Comparison of ENCODE assay signal across 8 cellular contexts in genomic region chr1:31787786-31788137, GRCh38. TPM values are rescaled to one million over a fixed set of nuclear protein-coding genes. Genes with fewer than 3 reads are reported as not detected.
DNase-seq lines count a peak whose midpoint lies in the region; ATAC-seq, FAIRE-seq and TF ChIP-seq lines count a peak whose summit lies in the region.

No MANE protein-coding gene starts in this region.

- dilution Hi-C loops in keratinocyte (cut with MboI; ENCODE audit: extremely low pct_ligation_motif_present, low sequenced_read_pairs), result no loop called here

- no peaks in the 10 kb centered on the region for H3K9me1 ChIP-seq in keratinocyte (ENCODE audit: control insufficient read depth, extremely low read depth, insufficient read depth, low read length)

- TF ChIP-seq CTCF in keratinocyte (optimal IDR thresholded peaks at IDR 0.05 in 1 of 3, IDR thresholded peaks at IDR 0.05 in 1 of 3, conservative IDR thresholded peaks at IDR 0.05 in 1 of 3; ENCODE audit: extremely low read depth in 1 of 3, insufficient read depth in 2 of 3, low read length in 3 of 3), result no peak
- TF ChIP-seq CTCF in thyroid gland (IDR thresholded peaks at IDR 0.05), result no peak

- WGBS in thyroid gland, 2 donors, result 64 to 69% methylated on average over 1 of the region's 1 CpG

- H3K4me1 Mint-ChIP-seq in activated naive CD4-positive, alpha-beta T cell treated with anti-CD3 and anti-CD28 coated beads for 36 hours (ENCODE audit: low read depth), result peaks cover 6% of the 10 kb centered on the region
- H3K4me1 Mint-ChIP-seq in activated naive CD8-positive, alpha-beta T cell treated with anti-CD3 and anti-CD28 coated beads for 36 hours, result peaks cover 8% of the 10 kb centered on the region

- no peaks in the 10 kb centered on the region for H3K27me3 ChIP-seq in keratinocyte (ENCODE audit: control insufficient read depth, extremely low read depth, insufficient read depth, low read length)
- no peaks in the 10 kb centered on the region for H3K27me3 ChIP-seq in thyroid gland

- H3K4me2 ChIP-seq in keratinocyte (ENCODE audit: control insufficient read depth, extremely low read depth, insufficient read depth, low read depth, low read length), result peak overlapping the region; percentile 99

- peak overlapping the region; percentile 45 for H2AFZ ChIP-seq in keratinocyte (ENCODE audit: control insufficient read depth, low read length)

- DNase-seq in activated naive CD4-positive, alpha-beta T cell treated with anti-CD3 and anti-CD28 coated beads for 36 hours, result no peak
- no peak for DNase-seq in activated naive CD4-positive, alpha-beta T cell (lab: John Stamatoyannopoulos, UW)
- DNase-seq in activated naive CD8-positive, alpha-beta T cell treated with anti-CD3 and anti-CD28 coated beads for 36 hours, result no peak
- DNase-seq in keratinocyte (ENCODE audit: low read depth, low spot score) (no peak), thyroid gland (no peak), dermis blood vessel endothelial cell (no peak), T1000 (lab: John Stamatoyannopoulos, UW) (no peak)

- H4K20me1 ChIP-seq in keratinocyte (ENCODE audit: control insufficient read depth, extremely low read depth, insufficient read depth, low read length), result no peaks in the 10 kb centered on the region

- FAIRE-seq in keratinocyte (lab: Jason Lieb, UNC), result peak; percentile 83

- no peaks in the 10 kb centered on the region for H3K9me3 ChIP-seq in keratinocyte (ENCODE audit: control insufficient read depth, low read depth, low read length)
- H3K9me3 ChIP-seq in thyroid gland, result no peaks in the 10 kb centered on the region

- H3K9me3 Mint-ChIP-seq in activated naive CD4-positive, alpha-beta T cell treated with anti-CD3 and anti-CD28 coated beads for 36 hours, result no peaks in the 10 kb centered on the region
- no peaks in the 10 kb centered on the region for H3K9me3 Mint-ChIP-seq in activated naive CD8-positive, alpha-beta T cell treated with anti-CD3 and anti-CD28 coated beads for 36 hours

- ATAC-seq in HG03280 (IDR thresholded peaks at IDR 0.05; ENCODE audit: unreplicated experiment), result no peak

- H3K36me3 ChIP-seq in keratinocyte (ENCODE audit: control insufficient read depth in 2 of 2, extremely low read depth in 1 of 2, insufficient read depth in 2 of 2, low read length in 2 of 2) (no peaks in the 10 kb centered on the region), thyroid gland (no peaks in the 10 kb centered on the region)

- H3K9ac ChIP-seq in keratinocyte (ENCODE audit: control insufficient read depth, extremely low read depth, insufficient read depth, low read length), result no peak overlapping the region

- CTCF ChIA-PET in activated naive CD4-positive, alpha-beta T cell treated with anti-CD3 and anti-CD28 coated beads for 36 hours (lab: Charles Lee), result interaction anchor here (1.2 to 2.8 kb wide), 5 partner anchors 21 to 147 kb away, joined by 3 to 31 read pairs (median 5); no protein-coding TSS in a partner anchor

- peak overlapping the region; percentile 57 for H3K27ac Mint-ChIP-seq in activated naive CD4-positive, alpha-beta T cell treated with anti-CD3 and anti-CD28 coated beads for 36 hours
- H3K27ac Mint-ChIP-seq in activated naive CD8-positive, alpha-beta T cell treated with anti-CD3 and anti-CD28 coated beads for 36 hours, result peak overlapping the region; percentile 75

- no peaks in the 10 kb centered on the region for H3K79me2 ChIP-seq in keratinocyte (ENCODE audit: control insufficient read depth, insufficient read depth, low read length)

- H3K27ac ChIP-seq in keratinocyte (ENCODE audit: control insufficient read depth, insufficient read depth, low read length) (no peak overlapping the region), thyroid gland (peak overlapping the region; percentile 15 to 75 (median 64))

- H3K4me3 Mint-ChIP-seq in activated naive CD4-positive, alpha-beta T cell treated with anti-CD3 and anti-CD28 coated beads for 36 hours, result peak overlapping the region; percentile 81
- H3K4me3 Mint-ChIP-seq in activated naive CD8-positive, alpha-beta T cell treated with anti-CD3 and anti-CD28 coated beads for 36 hours, result peak overlapping the region; percentile 83

- TF ChIP-seq POLR2A in thyroid gland (IDR thresholded peaks at IDR 0.05), result no peak

- no peaks in the 10 kb centered on the region for H3K27me3 Mint-ChIP-seq in activated naive CD4-positive, alpha-beta T cell treated with anti-CD3 and anti-CD28 coated beads for 36 hours (ENCODE audit: low read depth)
- H3K27me3 Mint-ChIP-seq in activated naive CD8-positive, alpha-beta T cell treated with anti-CD3 and anti-CD28 coated beads for 36 hours, result no peaks in the 10 kb centered on the region

- H3K36me3 Mint-ChIP-seq in activated naive CD4-positive, alpha-beta T cell treated with anti-CD3 and anti-CD28 coated beads for 36 hours (ENCODE audit: low read depth), result no peaks in the 10 kb centered on the region
- no peaks in the 10 kb centered on the region for H3K36me3 Mint-ChIP-seq in activated naive CD8-positive, alpha-beta T cell treated with anti-CD3 and anti-CD28 coated beads for 36 hours

- intact Hi-C loops in activated naive CD4-positive, alpha-beta T cell treated with anti-CD3 and anti-CD28 coated beads for 36 hours (cut with micrococcal nuclease), result loop anchor here (1.0 to 5.0 kb wide), 5 partner anchors 73 to 555 kb away; partner anchors contain the start of genes COL16A1 and PEF1
- intact Hi-C loops in thyroid gland (cut with DNase I), result no loop called here

- H3K4me3 ChIP-seq in keratinocyte (ENCODE audit: control insufficient read depth in 2 of 3, extremely low read depth in 1 of 3, insufficient read depth in 2 of 3, low read depth in 1 of 3, low read length in 3 of 3), result peak overlapping the region in 1 of 3 experiments; percentile 84
- no peak overlapping the region for H3K4me3 ChIP-seq in thyroid gland (replicated peaks in 1 of 3)

- H3K4me1 ChIP-seq in keratinocyte (ENCODE audit: control insufficient read depth, extremely low read depth, insufficient read depth, low read length) (peaks cover 11% of the 10 kb centered on the region), thyroid gland (peaks cover 0 to 4% of the 10 kb centered on the region in 2 donors)

RNA-seq across cellular contexts. Expression of gene ADGRB2, which starts 23.6 kb away (rescaled TPM):
- under 1 TPM; 0.24 to 0.30 TPM for total RNA-seq in activated naive CD4-positive, alpha-beta T cell treated with anti-CD3 and anti-CD28 coated beads for 36 hours
- total RNA-seq in activated naive CD8-positive, alpha-beta T cell treated with anti-CD3 and anti-CD28 coated beads for 36 hours, result under 1 TPM; 0.08 to 0.18 TPM
- 0.68 to 1.6 TPM (median 0.96 TPM) in 3 replicates for polyA plus RNA-seq in keratinocyte
- 1.3 TPM for polyA plus RNA-seq in keratinocyte (2011; ENCODE audit: low read depth)
- polyA plus RNA-seq in keratinocyte (2011; cell fraction: cytosol; rRNA removed), result 0.29 and 0.51 TPM in 2 replicates
- 2.4 and 5.0 TPM in 2 replicates for polyA plus RNA-seq in keratinocyte (2011; cell fraction: nucleus; rRNA removed)
- 1.0 and 1.7 TPM in 2 replicates for polyA plus RNA-seq in keratinocyte (2012; ENCODE audit: low replicate concordance)
- 0.86 to 2.8 TPM (median 1.7 TPM) in 3 replicates for polyA minus RNA-seq in keratinocyte
- polyA minus RNA-seq in keratinocyte (2011; cell fraction: cytosol; rRNA and poly(A)+ RNA removed), result 2.3 TPM
- 2.3 and 2.8 TPM in 2 replicates for polyA minus RNA-seq in keratinocyte (2011; cell fraction: nucleus; rRNA and poly(A)+ RNA removed)
- total RNA-seq in thyroid gland, result 10 to 100 TPM in 2 of 4 donors, 1 to 10 TPM in 2; 2.4 to 14.3 (median 9.8) TPM
- total RNA-seq in dermis blood vessel endothelial cell, result 0.17 and 0.28 TPM in 2 replicates

RNA-seq across cellular contexts. Expression of gene SPOCD1, which starts 28.1 kb away (rescaled TPM):
- total RNA-seq in activated naive CD4-positive, alpha-beta T cell treated with anti-CD3 and anti-CD28 coated beads for 36 hours, result under 1 TPM; 0.21 to 0.30 TPM
- total RNA-seq in activated naive CD8-positive, alpha-beta T cell treated with anti-CD3 and anti-CD28 coated beads for 36 hours, result not detected
- polyA plus RNA-seq in keratinocyte, result 3.3 to 12.0 TPM (median 4.7 TPM) in 3 replicates
- 0.15 TPM for polyA plus RNA-seq in keratinocyte (2011; ENCODE audit: low read depth)
- 3.0 and 4.7 TPM in 2 replicates for polyA plus RNA-seq in keratinocyte (2011; cell fraction: cytosol; rRNA removed)
- polyA plus RNA-seq in keratinocyte (2011; cell fraction: nucleus; rRNA removed), result 14.8 and 23.8 TPM in 2 replicates
- polyA plus RNA-seq in keratinocyte (2012; ENCODE audit: low replicate concordance), result 3.0 TPM in 1 of 2 replicates, not detected in the other
- 2.8 to 8.5 TPM (median 4.5 TPM) in 3 replicates for polyA minus RNA-seq in keratinocyte
- 7.5 TPM for polyA minus RNA-seq in keratinocyte (2011; cell fraction: cytosol; rRNA and poly(A)+ RNA removed)
- polyA minus RNA-seq in keratinocyte (2011; cell fraction: nucleus; rRNA and poly(A)+ RNA removed), result 3.3 and 6.2 TPM in 2 replicates
- total RNA-seq in thyroid gland, result 1 to 10 TPM in 1 of 4 donors, under 1 TPM in 2, not detected in 1; 0.22 to 1.6 (median 0.96) TPM
- total RNA-seq in dermis blood vessel endothelial cell, result 2.0 and 11.4 TPM in 2 replicates
